Comparison of ENCODE assay signal across 35 cellular contexts in genomic region chr11:32785262-32785661, GRCh38. TPM values are rescaled to one million over a fixed set of nuclear protein-coding genes. Genes with fewer than 3 reads are reported as not detected.
"Had no signal": no experiment of that assay in that cellular context is flagged by ENCODE, and none has a peak within 500 bp of the region (broad histone marks: within the 10 kb centered on the region; RNA-seq: fewer than 3 reads in every experiment).

No MANE protein-coding gene starts in this region.

- H3K27ac Mint-ChIP-seq: activated CD4-positive, alpha-beta memory T cell treated with anti-CD3 and anti-CD28 coated beads for 36 hours; activated CD4-positive, alpha-beta T cell treated with anti-CD3 and anti-CD28 coated beads for 36 hours; activated CD4-positive, alpha-beta T cell treated with anti-CD3 and anti-CD28 coated beads, Interleukin-2, amount 10 ng/mL, durations not matched to agents 24 days and 14 days; activated CD8-positive, alpha-beta memory T cell treated with anti-CD3 and anti-CD28 coated beads, Interleukin-2, amount 10 ng/mL, durations not matched to agents 7 days and 5 days; activated CD8-positive, alpha-beta T cell treated with anti-CD3 and anti-CD28 coated beads, Interleukin-2, amount 10 ng/mL, durations not matched to agents 7 days and 5 days; activated naive CD4-positive, alpha-beta T cell treated with anti-CD3 and anti-CD28 coated beads for 36 hours; activated naive CD4-positive, alpha-beta T cell treated with anti-CD3 and anti-CD28 coated beads, Interleukin-2, amount 50 U/mL, for 24 hours; activated naive CD8-positive, alpha-beta T cell treated with anti-CD3 and anti-CD28 coated beads for 36 hours; activated naive CD8-positive, alpha-beta T cell treated with anti-CD3 and anti-CD28 coated beads, Interleukin-2, amount 50 U/mL, for 24 hours; activated T-helper 1 cell treated with anti-CD3 and anti-CD28 coated beads, Interleukin-12 subunit alpha, Interleukin-12 subunit beta, Interleukin-2, Interleukin-4 antibody, amounts not matched to agents 30 ng/mL and 10 ng/mL and 1 ng/mL, durations not matched to agents 14 hours and 24 hours and 36 hours; activated T-helper 2 cell treated with anti-CD3 and anti-CD28 coated beads, Interferon-gamma antibody, Interleukin-2, Interleukin-4, amounts not matched to agents 10 μg/mL and 5 μg/mL and 100 μg/mL, durations not matched to agents 14 hours and 24 hours and 36 hours; effector memory CD8-positive, alpha-beta T cell had no signal

- DNase-seq: activated CD4-positive, alpha-beta memory T cell treated with anti-CD3 and anti-CD28 coated beads for 36 hours; activated CD4-positive, alpha-beta T cell treated with anti-CD3 and anti-CD28 coated beads for 36 hours; activated CD4-positive, alpha-beta T cell treated with anti-CD3 and anti-CD28 coated beads, Interleukin-2, amount 10 ng/mL, durations not matched to agents 24 days and 14 days; activated CD4-positive, CD25-positive, alpha-beta regulatory T cell; activated CD4-positive, CD25-positive, alpha-beta regulatory T cell treated with anti-CD3 and anti-CD28 coated beads, Interleukin-2, amount 50 U/mL, for 72 hours; activated CD8-positive, alpha-beta memory T cell treated with anti-CD3 and anti-CD28 coated beads, Interleukin-2, amount 10 ng/mL, durations not matched to agents 7 days and 5 days; activated CD8-positive, alpha-beta memory T cell treated with anti-CD3 and anti-CD28 coated beads, Interleukin-2, amount 50 U/mL, for 4 hours; activated CD8-positive, alpha-beta T cell treated with anti-CD3 and anti-CD28 coated beads, Interleukin-2, amount 10 ng/mL, durations not matched to agents 7 days and 5 days; activated effector memory CD4-positive, alpha-beta T cell treated with anti-CD3 and anti-CD28 coated beads, Interleukin-2, amount 50 U/mL, for 16 hours; activated naive CD4-positive, alpha-beta T cell treated with anti-CD3 and anti-CD28 coated beads for 36 hours; activated naive CD8-positive, alpha-beta T cell treated with anti-CD3 and anti-CD28 coated beads for 36 hours; activated naive CD8-positive, alpha-beta T cell treated with anti-CD3 and anti-CD28 coated beads, Interleukin-2, amount 50 U/mL, for 24 hours; activated T-cell treated with anti-CD3 and anti-CD28 coated beads, Interleukin-2, amount 50 U/mL, for 1 hour; activated T-cell treated with anti-CD3 and anti-CD28 coated beads, Interleukin-2, amount 50 U/mL, for 48 hours; amygdala; aorta; body of pancreas; caudate nucleus; cortex of kidney; dermis blood vessel endothelial cell; effector CD4-positive, alpha-beta T cell; effector memory CD8-positive, alpha-beta T cell; erythroblast; esophagus squamous epithelium; foreskin melanocyte; T-helper 1 cell; T-helper 2 cell had no signal

- H3K36me3 Mint-ChIP-seq: activated CD4-positive, alpha-beta memory T cell treated with anti-CD3 and anti-CD28 coated beads for 36 hours; activated CD8-positive, alpha-beta memory T cell treated with anti-CD3 and anti-CD28 coated beads, Interleukin-2, amount 10 ng/mL, durations not matched to agents 7 days and 5 days; activated naive CD4-positive, alpha-beta T cell treated with anti-CD3 and anti-CD28 coated beads, Interleukin-2, amount 50 U/mL, for 24 hours; activated naive CD8-positive, alpha-beta T cell treated with anti-CD3 and anti-CD28 coated beads for 36 hours had no signal

- H3K9me3 Mint-ChIP-seq: activated CD4-positive, alpha-beta memory T cell treated with anti-CD3 and anti-CD28 coated beads for 36 hours; activated CD4-positive, alpha-beta T cell treated with anti-CD3 and anti-CD28 coated beads, Interleukin-2, amount 10 ng/mL, durations not matched to agents 24 days and 14 days; activated naive CD4-positive, alpha-beta T cell treated with anti-CD3 and anti-CD28 coated beads for 36 hours; activated naive CD4-positive, alpha-beta T cell treated with anti-CD3 and anti-CD28 coated beads, Interleukin-2, amount 50 U/mL, for 24 hours; activated naive CD8-positive, alpha-beta T cell treated with anti-CD3 and anti-CD28 coated beads for 36 hours; activated naive CD8-positive, alpha-beta T cell treated with anti-CD3 and anti-CD28 coated beads, Interleukin-2, amount 50 U/mL, for 24 hours; activated T-helper 1 cell treated with anti-CD3 and anti-CD28 coated beads, Interleukin-12 subunit alpha, Interleukin-12 subunit beta, Interleukin-2, Interleukin-4 antibody, amounts not matched to agents 30 ng/mL and 10 ng/mL and 1 ng/mL, durations not matched to agents 14 hours and 24 hours and 36 hours; activated T-helper 2 cell treated with anti-CD3 and anti-CD28 coated beads, Interferon-gamma antibody, Interleukin-2, Interleukin-4, amounts not matched to agents 10 μg/mL and 5 μg/mL and 100 μg/mL, durations not matched to agents 14 hours and 24 hours and 36 hours; effector memory CD8-positive, alpha-beta T cell had no signal

- H3K9me3 ChIP-seq: adrenal gland, body of pancreas, esophagus squamous epithelium, gastroesophageal sphincter had no signal

- H3K27me3 Mint-ChIP-seq: activated naive CD8-positive, alpha-beta T cell treated with anti-CD3 and anti-CD28 coated beads, Interleukin-2, amount 50 U/mL, for 24 hours had no signal

- H3K4me1 Mint-ChIP-seq: activated CD4-positive, alpha-beta T cell treated with anti-CD3 and anti-CD28 coated beads for 36 hours; activated CD4-positive, alpha-beta T cell treated with anti-CD3 and anti-CD28 coated beads, Interleukin-2, amount 10 ng/mL, durations not matched to agents 24 days and 14 days; activated CD8-positive, alpha-beta memory T cell treated with anti-CD3 and anti-CD28 coated beads, Interleukin-2, amount 10 ng/mL, durations not matched to agents 7 days and 5 days; activated naive CD4-positive, alpha-beta T cell treated with anti-CD3 and anti-CD28 coated beads, Interleukin-2, amount 50 U/mL, for 24 hours; activated naive CD8-positive, alpha-beta T cell treated with anti-CD3 and anti-CD28 coated beads for 36 hours; activated naive CD8-positive, alpha-beta T cell treated with anti-CD3 and anti-CD28 coated beads, Interleukin-2, amount 50 U/mL, for 24 hours had no signal

- ATAC-seq: activated CD4-positive, alpha-beta T cell treated with anti-CD3 and anti-CD28 coated beads for 36 hours; activated CD8-positive, alpha-beta memory T cell treated with anti-CD3 and anti-CD28 coated beads, Interleukin-2, amount 10 ng/mL, durations not matched to agents 7 days and 5 days; activated CD8-positive, alpha-beta T cell treated with anti-CD3 and anti-CD28 coated beads, Interleukin-2, amount 10 ng/mL, durations not matched to agents 7 days and 5 days; activated naive CD8-positive, alpha-beta T cell treated with anti-CD3 and anti-CD28 coated beads, Interleukin-2, amount 50 U/mL, for 24 hours; body of pancreas; effector memory CD8-positive, alpha-beta T cell; gastroesophageal sphincter had no signal

- H3K4me3 Mint-ChIP-seq: activated CD4-positive, alpha-beta memory T cell treated with anti-CD3 and anti-CD28 coated beads for 36 hours; activated CD4-positive, alpha-beta T cell treated with anti-CD3 and anti-CD28 coated beads for 36 hours; activated CD4-positive, alpha-beta T cell treated with anti-CD3 and anti-CD28 coated beads, Interleukin-2, amount 10 ng/mL, durations not matched to agents 24 days and 14 days; activated CD8-positive, alpha-beta memory T cell treated with anti-CD3 and anti-CD28 coated beads, Interleukin-2, amount 10 ng/mL, durations not matched to agents 7 days and 5 days; activated CD8-positive, alpha-beta T cell treated with anti-CD3 and anti-CD28 coated beads, Interleukin-2, amount 10 ng/mL, durations not matched to agents 7 days and 5 days; activated naive CD4-positive, alpha-beta T cell treated with anti-CD3 and anti-CD28 coated beads for 36 hours; activated naive CD4-positive, alpha-beta T cell treated with anti-CD3 and anti-CD28 coated beads, Interleukin-2, amount 50 U/mL, for 24 hours; activated naive CD8-positive, alpha-beta T cell treated with anti-CD3 and anti-CD28 coated beads for 36 hours; activated naive CD8-positive, alpha-beta T cell treated with anti-CD3 and anti-CD28 coated beads, Interleukin-2, amount 50 U/mL, for 24 hours; activated T-helper 1 cell treated with anti-CD3 and anti-CD28 coated beads, Interleukin-12 subunit alpha, Interleukin-12 subunit beta, Interleukin-2, Interleukin-4 antibody, amounts not matched to agents 30 ng/mL and 10 ng/mL and 1 ng/mL, durations not matched to agents 14 hours and 24 hours and 36 hours; effector memory CD8-positive, alpha-beta T cell had no signal

RNA-seq across cellular contexts. Expression of gene CCDC73, which starts 9.2 kb away (rescaled TPM):
- total RNA-seq: activated CD4-positive, alpha-beta memory T cell treated with anti-CD3 and anti-CD28 coated beads for 36 hours; activated CD4-positive, alpha-beta T cell treated with anti-CD3 and anti-CD28 coated beads for 36 hours; activated CD4-positive, alpha-beta T cell treated with anti-CD3 and anti-CD28 coated beads, Interleukin-2, amount 10 ng/mL, durations not matched to agents 24 days and 14 days; activated CD8-positive, alpha-beta T cell treated with anti-CD3 and anti-CD28 coated beads, Interleukin-2, amount 10 ng/mL, durations not matched to agents 7 days and 5 days; activated naive CD4-positive, alpha-beta T cell treated with anti-CD3 and anti-CD28 coated beads for 36 hours; aorta; chondrocyte; dermis blood vessel endothelial cell; fibroblast of villous mesenchyme; gastroesophageal sphincter; glomerular endothelial cell had no signal

RNA-seq across cellular contexts. Expression of gene PRRG4, which starts 44.5 kb away (rescaled TPM):
- total RNA-seq: chondrocyte had no signal
